ENCODE assay signal across 18 cellular contexts in genomic region chr17:50972579-50972978, GRCh38.
DNase-seq lines count a peak whose midpoint lies in the region; ATAC-seq and TF ChIP-seq lines count a peak whose summit lies in the region.
"Had no signal": no experiment of that assay in that cellular context is flagged by ENCODE, and none has a peak within 500 bp of the region (broad histone marks: within the 10 kb centered on the region; RNA-seq: fewer than 3 reads in every experiment).

No MANE protein-coding gene starts in this region.

- TF ChIP-seq CTCF in left ventricle myocardium inferior (IDR thresholded peaks at IDR 0.05; ENCODE audit: borderline replicate concordance): no peak
- TF ChIP-seq CTCF in OCI-LY7 (conservative IDR thresholded peaks at IDR 0.05; ENCODE audit: low read length): no peak
- TF ChIP-seq CTCF in ovary (IDR thresholded peaks at IDR 0.05): no peak

- POLR2A ChIA-PET in OCI-LY7 (lab: Charles Lee): no interaction called here

- H3K27ac Mint-ChIP-seq in T-helper 17 cell: peak overlapping the region; percentile 19
- H3K27ac Mint-ChIP-seq: HFFc6 had no signal

- H3K4me3 Mint-ChIP-seq in T-helper 17 cell: no peak overlapping the region
- H3K4me3 Mint-ChIP-seq: CD14-positive monocyte, HFFc6 had no signal

- H3K9me2 ChIP-seq in OCI-LY7 (ENCODE audit: insufficient read depth, low read length): no peaks in the 10 kb centered on the region

- H3K4me3 ChIP-seq in left ventricle myocardium inferior (no peak overlapping the region), OCI-LY7 (ENCODE audit: low read depth, low read length, poor library complexity, severe bottlenecking) (no peak overlapping the region), ovary (no peak overlapping the region)
- H3K4me3 ChIP-seq: MG63 had no signal

- no peaks in the 10 kb centered on the region for H3K27me3 Mint-ChIP-seq in T-helper 17 cell

- no peak for TF ChIP-seq POLR2A in ovary (IDR thresholded peaks at IDR 0.05)

- no peaks in the 10 kb centered on the region for H3K79me2 ChIP-seq in OCI-LY7 (ENCODE audit: insufficient read depth, low read depth, low read length)

- peaks cover 6% of the 10 kb centered on the region for H3K4me1 Mint-ChIP-seq in T-helper 17 cell

- H3K9me3 ChIP-seq in left ventricle myocardium inferior (replicated peaks) (no peaks in the 10 kb centered on the region), T-helper 17 cell (ENCODE audit: control insufficient read depth, low read length, poor library complexity, severe bottlenecking) (no peaks in the 10 kb centered on the region), OCI-LY7 (ENCODE audit: low read length) (no peaks in the 10 kb centered on the region), ovary (no peaks in the 10 kb centered on the region)
- H3K9me3 ChIP-seq: MG63 had no signal

- no peaks in the 10 kb centered on the region for H3K27me3 ChIP-seq in left ventricle myocardium inferior (ENCODE audit: low read depth)
- H3K27me3 ChIP-seq in ovary: no peaks in the 10 kb centered on the region
- H3K27me3 ChIP-seq: MG63 had no signal

- no peak overlapping the region for H3K4me2 ChIP-seq in OCI-LY7 (ENCODE audit: low read length)

- no peaks in the 10 kb centered on the region for H4K20me1 ChIP-seq in OCI-LY7 (ENCODE audit: insufficient read depth, low read length)

- no peak overlapping the region for H3K27ac ChIP-seq in left ventricle myocardium inferior (replicated peaks)
- no peak overlapping the region for H3K27ac ChIP-seq in OCI-LY7 (ENCODE audit: low read depth, low read length, poor library complexity, severe bottlenecking)
- H3K27ac ChIP-seq in ovary: no peak overlapping the region
- H3K27ac ChIP-seq: RWPE1 had no signal

- intact Hi-C loops in left ventricle myocardium superior (cut with micrococcal nuclease) (no loop called here), left ventricle myocardium inferior (cut with micrococcal nuclease) (no loop called here), OCI-LY7 (cut with micrococcal nuclease; ENCODE audit: unreplicated experiment) (no loop called here), ovary (cut with DNase I) (no loop called here)

- H3K36me3 ChIP-seq in left ventricle myocardium inferior: peaks cover 57% of the 10 kb centered on the region
- peaks cover 72% of the 10 kb centered on the region for H3K36me3 ChIP-seq in OCI-LY7 (ENCODE audit: insufficient read depth, low read length)
- no peaks in the 10 kb centered on the region for H3K36me3 ChIP-seq in ovary

- no peak overlapping the region for H2AFZ ChIP-seq in OCI-LY7 (ENCODE audit: low read length)

- H3K4me1 ChIP-seq in left ventricle myocardium inferior: peaks cover 22% of the 10 kb centered on the region
- peaks cover 10% of the 10 kb centered on the region for H3K4me1 ChIP-seq in OCI-LY7 (ENCODE audit: insufficient read depth, low read length, poor library complexity, severe bottlenecking)
- no peaks in the 10 kb centered on the region for H3K4me1 ChIP-seq in ovary (ENCODE audit: insufficient read depth)

- DNase-seq in left ventricle myocardium superior (no peak), left ventricle myocardium inferior (no peak), T-helper 17 cell (no peak), iPS-NIHi11 (ENCODE audit: low spot score) (peak; percentile 19), NCI-H2081 (lab: John Stamatoyannopoulos, UW) (no peak), T-helper 9 cell (no peak), OCI-LY7 (ENCODE audit: low spot score) (no peak), ovary (no peak)
- DNase-seq: EL; HFFc6; Karpas-422; MG63; NCI-H1092; NCI-H146; NCI-H446; NK-92 treated with Interleukin-12 subunit alpha and Interleukin-12 subunit beta, amount 100 ng/mL, for 24 hours had no signal

- 91 to 95% (median 92%) methylated on average over 5 of the region's 5 CpGs for WGBS in ovary, 3 donors

- BruUV-seq in OCI-LY7 (replicated peaks; lab: Mats Ljungman, UMichigan): no TSS peak

- peaks cover 12% of the 10 kb centered on the region for H3K36me3 Mint-ChIP-seq in T-helper 17 cell (ENCODE audit: low read depth)

- ATAC-seq in left ventricle myocardium superior: peak; percentile 39
- ATAC-seq in T-helper 17 cell: no peak

- CTCF ChIA-PET in OCI-LY7 (lab: Charles Lee; ENCODE audit: unreplicated experiment): no interaction called here

- no peak for TF ChIP-seq EP300 in ovary (IDR thresholded peaks at IDR 0.05)
